3 cellular contexts compared by ENCODE assay signal in genomic region chr6:57268294-57268640, GRCh38.
TF ChIP-seq lines count a peak whose summit lies in the region.

No MANE protein-coding gene starts in this region.

TF ChIP-seq in A549, 52 proteins besides CTCF, POLR2A, EP300 and RAD21:
- TF ChIP-seq MYC (IDR thresholded peaks at IDR 0.05; ENCODE audit: borderline replicate concordance, low read length) (no peak), KDM1A (IDR thresholded peaks at IDR 0.05; ENCODE audit: low read depth) (no peak), ZSCAN20 (CRISPR knock-in tag; IDR thresholded peaks at IDR 0.05) (no peak), ESRRA (IDR thresholded peaks at IDR 0.05; ENCODE audit: borderline replicate concordance, low read length) (no peak), HES2 (IDR thresholded peaks at IDR 0.05) (no peak), EHMT2 (IDR thresholded peaks at IDR 0.05; ENCODE audit: low read depth) (no peak), POLR2AphosphoS2 (conservative IDR thresholded peaks at IDR 0.05; ENCODE audit: low read length) (no peak), FOSL2 (IDR thresholded peaks at IDR 0.05) (no peak), FOSL2 (CRISPR knock-in tag; IDR thresholded peaks at IDR 0.05) (no peak), KDM5A (IDR thresholded peaks at IDR 0.05) (no peak)
TF ChIP-seq in A549: peak in this region for 0.

TF ChIP-seq in K562, 482 proteins besides CTCF, POLR2A, EP300 and RAD21:
- TF ChIP-seq TCF3 (CRISPR knock-in tag; IDR thresholded peaks at IDR 0.05) = no peak
- TF ChIP-seq TFAM (CRISPR knock-in tag; conservative IDR thresholded peaks at IDR 0.05) = no peak
- TF ChIP-seq SRF (CRISPR knock-in tag; IDR thresholded peaks at IDR 0.05) = no peak
- TF ChIP-seq, protein P1, sequence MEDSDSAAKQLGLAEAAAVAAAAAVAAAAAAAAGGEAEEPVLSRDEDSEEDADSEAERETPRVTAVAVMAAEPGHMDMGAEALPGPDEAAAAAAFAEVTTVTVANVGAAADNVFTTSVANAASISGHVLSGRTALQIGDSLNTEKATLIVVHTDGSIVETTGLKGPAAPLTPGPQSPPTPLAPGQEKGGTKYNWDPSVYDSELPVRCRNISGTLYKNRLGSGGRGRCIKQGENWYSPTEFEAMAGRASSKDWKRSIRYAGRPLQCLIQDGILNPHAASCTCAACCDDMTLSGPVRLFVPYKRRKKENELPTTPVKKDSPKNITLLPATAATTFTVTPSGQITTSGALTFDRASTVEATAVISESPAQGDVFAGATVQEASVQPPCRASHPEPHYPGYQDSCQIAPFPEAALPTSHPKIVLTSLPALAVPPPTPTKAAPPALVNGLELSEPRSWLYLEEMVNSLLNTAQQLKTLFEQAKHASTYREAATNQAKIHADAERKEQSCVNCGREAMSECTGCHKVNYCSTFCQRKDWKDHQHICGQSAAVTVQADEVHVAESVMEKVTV (CRISPR knock-in tag; IDR thresholded peaks at IDR 0.05) = 0 out of 2 replicates have a peak, but pooled peaks have one; percentile 17
- no peak for TF ChIP-seq KLF1 (tag; IDR thresholded peaks at IDR 0.05)
- TF ChIP-seq ZNF717 (CRISPR knock-in tag; IDR thresholded peaks at IDR 0.05) = no peak
- no peak for TF ChIP-seq GABPA (tag; conservative IDR thresholded peaks at IDR 0.05; ENCODE audit: low read depth)
- TF ChIP-seq CTBP1 (IDR thresholded peaks at IDR 0.05; ENCODE audit: borderline replicate concordance) = no peak
- no peak for TF ChIP-seq DACH1 (IDR thresholded peaks at IDR 0.05; ENCODE audit: partially characterized antibody)
- TF ChIP-seq HNRNPK (IDR thresholded peaks at IDR 0.05; ENCODE audit: low read depth, low read length, poor library complexity, severe bottlenecking) = no peak
- TF ChIP-seq TFE3 (CRISPR knock-in tag; IDR thresholded peaks at IDR 0.05) = peak; percentile 52
- TF ChIP-seq BMI1 (IDR thresholded peaks at IDR 0.05; ENCODE audit: low read length) = no peak
- TF ChIP-seq ZBED1 (IDR thresholded peaks at IDR 0.05) = no peak
- TF ChIP-seq TSC22D4 (tag; IDR thresholded peaks at IDR 0.05) = no peak
TF ChIP-seq in K562: peak in this region for 2.

TF ChIP-seq in HEK293T, 16 proteins besides CTCF, POLR2A, EP300 and RAD21:
- TF ChIP-seq CTBP1 (IDR thresholded peaks at IDR 0.05; ENCODE audit: borderline replicate concordance) (no peak), SUZ12 (IDR thresholded peaks at IDR 0.05) (no peak), FOXM1 (IDR thresholded peaks at IDR 0.05; ENCODE audit: borderline replicate concordance) (no peak), L3MBTL2 (conservative IDR thresholded peaks at IDR 0.05) (no peak), ZNF384 (IDR thresholded peaks at IDR 0.05) (no peak), TARDBP (IDR thresholded peaks at IDR 0.05) (no peak), HDGF (IDR thresholded peaks at IDR 0.05; ENCODE audit: borderline replicate concordance) (no peak), FOXK2 (IDR thresholded peaks at IDR 0.05) (no peak)
- TF ChIP-seq, protein P2, sequence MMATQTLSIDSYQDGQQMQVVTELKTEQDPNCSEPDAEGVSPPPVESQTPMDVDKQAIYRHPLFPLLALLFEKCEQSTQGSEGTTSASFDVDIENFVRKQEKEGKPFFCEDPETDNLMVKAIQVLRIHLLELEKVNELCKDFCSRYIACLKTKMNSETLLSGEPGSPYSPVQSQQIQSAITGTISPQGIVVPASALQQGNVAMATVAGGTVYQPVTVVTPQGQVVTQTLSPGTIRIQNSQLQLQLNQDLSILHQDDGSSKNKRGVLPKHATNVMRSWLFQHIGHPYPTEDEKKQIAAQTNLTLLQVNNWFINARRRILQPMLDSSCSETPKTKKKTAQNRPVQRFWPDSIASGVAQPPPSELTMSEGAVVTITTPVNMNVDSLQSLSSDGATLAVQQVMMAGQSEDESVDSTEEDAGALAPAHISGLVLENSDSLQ (IDR thresholded peaks at IDR 0.05) = no peak
